1 cellular context compared by ENCODE assay signal in the genomic region with DNA sequence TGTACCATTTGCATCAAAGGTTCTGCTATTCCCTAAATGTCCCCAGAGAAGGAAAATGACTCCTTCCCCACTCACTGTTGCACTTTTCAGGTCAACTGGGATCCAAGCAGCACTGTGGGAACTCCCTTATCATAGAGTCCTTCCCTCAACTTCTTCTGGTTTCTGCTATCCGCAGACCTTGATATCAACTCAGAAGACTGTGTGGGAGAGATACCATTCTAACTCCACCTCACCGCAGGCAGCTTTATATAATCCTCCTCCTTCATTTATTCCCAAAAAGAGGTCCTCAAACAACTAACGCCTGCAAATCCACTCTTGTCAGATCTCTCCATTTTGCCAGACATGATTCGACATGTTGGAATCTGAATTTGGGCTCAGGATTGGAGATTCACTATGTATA.
TF ChIP-seq lines count a peak whose summit lies in the region.

No MANE protein-coding gene starts in this region.

TF ChIP-seq in H1, 55 proteins besides CTCF, POLR2A, EP300 and RAD21:
- TF ChIP-seq SIX5 (IDR thresholded peaks at IDR 0.05; ENCODE audit: low read depth, low read length): no peak
- TF ChIP-seq, protein P1, sequence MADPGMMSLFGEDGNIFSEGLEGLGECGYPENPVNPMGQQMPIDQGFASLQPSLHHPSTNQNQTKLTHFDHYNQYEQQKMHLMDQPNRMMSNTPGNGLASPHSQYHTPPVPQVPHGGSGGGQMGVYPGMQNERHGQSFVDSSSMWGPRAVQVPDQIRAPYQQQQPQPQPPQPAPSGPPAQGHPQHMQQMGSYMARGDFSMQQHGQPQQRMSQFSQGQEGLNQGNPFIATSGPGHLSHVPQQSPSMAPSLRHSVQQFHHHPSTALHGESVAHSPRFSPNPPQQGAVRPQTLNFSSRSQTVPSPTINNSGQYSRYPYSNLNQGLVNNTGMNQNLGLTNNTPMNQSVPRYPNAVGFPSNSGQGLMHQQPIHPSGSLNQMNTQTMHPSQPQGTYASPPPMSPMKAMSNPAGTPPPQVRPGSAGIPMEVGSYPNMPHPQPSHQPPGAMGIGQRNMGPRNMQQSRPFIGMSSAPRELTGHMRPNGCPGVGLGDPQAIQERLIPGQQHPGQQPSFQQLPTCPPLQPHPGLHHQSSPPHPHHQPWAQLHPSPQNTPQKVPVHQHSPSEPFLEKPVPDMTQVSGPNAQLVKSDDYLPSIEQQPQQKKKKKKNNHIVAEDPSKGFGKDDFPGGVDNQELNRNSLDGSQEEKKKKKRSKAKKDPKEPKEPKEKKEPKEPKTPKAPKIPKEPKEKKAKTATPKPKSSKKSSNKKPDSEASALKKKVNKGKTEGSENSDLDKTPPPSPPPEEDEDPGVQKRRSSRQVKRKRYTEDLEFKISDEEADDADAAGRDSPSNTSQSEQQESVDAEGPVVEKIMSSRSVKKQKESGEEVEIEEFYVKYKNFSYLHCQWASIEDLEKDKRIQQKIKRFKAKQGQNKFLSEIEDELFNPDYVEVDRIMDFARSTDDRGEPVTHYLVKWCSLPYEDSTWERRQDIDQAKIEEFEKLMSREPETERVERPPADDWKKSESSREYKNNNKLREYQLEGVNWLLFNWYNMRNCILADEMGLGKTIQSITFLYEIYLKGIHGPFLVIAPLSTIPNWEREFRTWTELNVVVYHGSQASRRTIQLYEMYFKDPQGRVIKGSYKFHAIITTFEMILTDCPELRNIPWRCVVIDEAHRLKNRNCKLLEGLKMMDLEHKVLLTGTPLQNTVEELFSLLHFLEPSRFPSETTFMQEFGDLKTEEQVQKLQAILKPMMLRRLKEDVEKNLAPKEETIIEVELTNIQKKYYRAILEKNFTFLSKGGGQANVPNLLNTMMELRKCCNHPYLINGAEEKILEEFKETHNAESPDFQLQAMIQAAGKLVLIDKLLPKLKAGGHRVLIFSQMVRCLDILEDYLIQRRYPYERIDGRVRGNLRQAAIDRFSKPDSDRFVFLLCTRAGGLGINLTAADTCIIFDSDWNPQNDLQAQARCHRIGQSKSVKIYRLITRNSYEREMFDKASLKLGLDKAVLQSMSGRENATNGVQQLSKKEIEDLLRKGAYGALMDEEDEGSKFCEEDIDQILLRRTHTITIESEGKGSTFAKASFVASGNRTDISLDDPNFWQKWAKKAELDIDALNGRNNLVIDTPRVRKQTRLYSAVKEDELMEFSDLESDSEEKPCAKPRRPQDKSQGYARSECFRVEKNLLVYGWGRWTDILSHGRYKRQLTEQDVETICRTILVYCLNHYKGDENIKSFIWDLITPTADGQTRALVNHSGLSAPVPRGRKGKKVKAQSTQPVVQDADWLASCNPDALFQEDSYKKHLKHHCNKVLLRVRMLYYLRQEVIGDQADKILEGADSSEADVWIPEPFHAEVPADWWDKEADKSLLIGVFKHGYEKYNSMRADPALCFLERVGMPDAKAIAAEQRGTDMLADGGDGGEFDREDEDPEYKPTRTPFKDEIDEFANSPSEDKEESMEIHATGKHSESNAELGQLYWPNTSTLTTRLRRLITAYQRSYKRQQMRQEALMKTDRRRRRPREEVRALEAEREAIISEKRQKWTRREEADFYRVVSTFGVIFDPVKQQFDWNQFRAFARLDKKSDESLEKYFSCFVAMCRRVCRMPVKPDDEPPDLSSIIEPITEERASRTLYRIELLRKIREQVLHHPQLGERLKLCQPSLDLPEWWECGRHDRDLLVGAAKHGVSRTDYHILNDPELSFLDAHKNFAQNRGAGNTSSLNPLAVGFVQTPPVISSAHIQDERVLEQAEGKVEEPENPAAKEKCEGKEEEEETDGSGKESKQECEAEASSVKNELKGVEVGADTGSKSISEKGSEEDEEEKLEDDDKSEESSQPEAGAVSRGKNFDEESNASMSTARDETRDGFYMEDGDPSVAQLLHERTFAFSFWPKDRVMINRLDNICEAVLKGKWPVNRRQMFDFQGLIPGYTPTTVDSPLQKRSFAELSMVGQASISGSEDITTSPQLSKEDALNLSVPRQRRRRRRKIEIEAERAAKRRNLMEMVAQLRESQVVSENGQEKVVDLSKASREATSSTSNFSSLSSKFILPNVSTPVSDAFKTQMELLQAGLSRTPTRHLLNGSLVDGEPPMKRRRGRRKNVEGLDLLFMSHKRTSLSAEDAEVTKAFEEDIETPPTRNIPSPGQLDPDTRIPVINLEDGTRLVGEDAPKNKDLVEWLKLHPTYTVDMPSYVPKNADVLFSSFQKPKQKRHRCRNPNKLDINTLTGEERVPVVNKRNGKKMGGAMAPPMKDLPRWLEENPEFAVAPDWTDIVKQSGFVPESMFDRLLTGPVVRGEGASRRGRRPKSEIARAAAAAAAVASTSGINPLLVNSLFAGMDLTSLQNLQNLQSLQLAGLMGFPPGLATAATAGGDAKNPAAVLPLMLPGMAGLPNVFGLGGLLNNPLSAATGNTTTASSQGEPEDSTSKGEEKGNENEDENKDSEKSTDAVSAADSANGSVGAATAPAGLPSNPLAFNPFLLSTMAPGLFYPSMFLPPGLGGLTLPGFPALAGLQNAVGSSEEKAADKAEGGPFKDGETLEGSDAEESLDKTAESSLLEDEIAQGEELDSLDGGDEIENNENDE (IDR thresholded peaks at IDR 0.05; ENCODE audit: insufficient replicate concordance, low read length): no peak
- TF ChIP-seq KDM4A (IDR thresholded peaks at IDR 0.05; ENCODE audit: low read depth, low read length, severe bottlenecking): no peak
- TF ChIP-seq, protein P2, sequence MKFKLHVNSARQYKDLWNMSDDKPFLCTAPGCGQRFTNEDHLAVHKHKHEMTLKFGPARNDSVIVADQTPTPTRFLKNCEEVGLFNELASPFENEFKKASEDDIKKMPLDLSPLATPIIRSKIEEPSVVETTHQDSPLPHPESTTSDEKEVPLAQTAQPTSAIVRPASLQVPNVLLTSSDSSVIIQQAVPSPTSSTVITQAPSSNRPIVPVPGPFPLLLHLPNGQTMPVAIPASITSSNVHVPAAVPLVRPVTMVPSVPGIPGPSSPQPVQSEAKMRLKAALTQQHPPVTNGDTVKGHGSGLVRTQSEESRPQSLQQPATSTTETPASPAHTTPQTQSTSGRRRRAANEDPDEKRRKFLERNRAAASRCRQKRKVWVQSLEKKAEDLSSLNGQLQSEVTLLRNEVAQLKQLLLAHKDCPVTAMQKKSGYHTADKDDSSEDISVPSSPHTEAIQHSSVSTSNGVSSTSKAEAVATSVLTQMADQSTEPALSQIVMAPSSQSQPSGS (IDR thresholded peaks at IDR 0.05; ENCODE audit: low read length): no peak
- no peak for TF ChIP-seq SIN3A (conservative IDR thresholded peaks at IDR 0.05 in 1 of 2, IDR thresholded peaks at IDR 0.05 in 1 of 2; ENCODE audit: low read depth in 1 of 2, low read length in 2 of 2)
- TF ChIP-seq, protein P3, sequence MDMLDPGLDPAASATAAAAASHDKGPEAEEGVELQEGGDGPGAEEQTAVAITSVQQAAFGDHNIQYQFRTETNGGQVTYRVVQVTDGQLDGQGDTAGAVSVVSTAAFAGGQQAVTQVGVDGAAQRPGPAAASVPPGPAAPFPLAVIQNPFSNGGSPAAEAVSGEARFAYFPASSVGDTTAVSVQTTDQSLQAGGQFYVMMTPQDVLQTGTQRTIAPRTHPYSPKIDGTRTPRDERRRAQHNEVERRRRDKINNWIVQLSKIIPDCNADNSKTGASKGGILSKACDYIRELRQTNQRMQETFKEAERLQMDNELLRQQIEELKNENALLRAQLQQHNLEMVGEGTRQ (IDR thresholded peaks at IDR 0.05; ENCODE audit: low read length): no peak
- TF ChIP-seq JUND (IDR thresholded peaks at IDR 0.05; ENCODE audit: low read length): no peak
- TF ChIP-seq CHD1 (IDR thresholded peaks at IDR 0.05; ENCODE audit: low read depth, low read length): no peak
- no peak for TF ChIP-seq POU5F1 (IDR thresholded peaks at IDR 0.05; ENCODE audit: low read depth, low read length)
- no peak for TF ChIP-seq TEAD4 (IDR thresholded peaks at IDR 0.05; ENCODE audit: low read depth, low read length)
- no peak for TF ChIP-seq SP1 (IDR thresholded peaks at IDR 0.05; ENCODE audit: low read depth, low read length)
- TF ChIP-seq TAF1 (IDR thresholded peaks at IDR 0.05; ENCODE audit: low read depth, low read length): no peak
- TF ChIP-seq SIRT6 (IDR thresholded peaks at IDR 0.05; ENCODE audit: low read length): no peak
- TF ChIP-seq TBP (IDR thresholded peaks at IDR 0.05; ENCODE audit: low read depth, low read length): no peak
- TF ChIP-seq TCF12 (IDR thresholded peaks at IDR 0.05; ENCODE audit: low read depth, low read length): no peak
- no peak for TF ChIP-seq ZNF274 (IDR thresholded peaks at IDR 0.05; ENCODE audit: borderline replicate concordance, extremely low read depth, low read length)
- TF ChIP-seq FOSL1 (IDR thresholded peaks at IDR 0.05; ENCODE audit: insufficient read depth, low read depth, low read length): no peak
- no peak for TF ChIP-seq RFX5 (IDR thresholded peaks at IDR 0.05; ENCODE audit: borderline replicate concordance, low read depth, low read length)
- no peak for TF ChIP-seq CBX5 (IDR thresholded peaks at IDR 0.05; ENCODE audit: low read depth, low read length)
- TF ChIP-seq, protein P4, sequence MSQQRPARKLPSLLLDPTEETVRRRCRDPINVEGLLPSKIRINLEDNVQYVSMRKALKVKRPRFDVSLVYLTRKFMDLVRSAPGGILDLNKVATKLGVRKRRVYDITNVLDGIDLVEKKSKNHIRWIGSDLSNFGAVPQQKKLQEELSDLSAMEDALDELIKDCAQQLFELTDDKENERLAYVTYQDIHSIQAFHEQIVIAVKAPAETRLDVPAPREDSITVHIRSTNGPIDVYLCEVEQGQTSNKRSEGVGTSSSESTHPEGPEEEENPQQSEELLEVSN (IDR thresholded peaks at IDR 0.05): no peak
